Comparison of ENCODE assay signal across 8 cellular contexts in the genomic region with DNA sequence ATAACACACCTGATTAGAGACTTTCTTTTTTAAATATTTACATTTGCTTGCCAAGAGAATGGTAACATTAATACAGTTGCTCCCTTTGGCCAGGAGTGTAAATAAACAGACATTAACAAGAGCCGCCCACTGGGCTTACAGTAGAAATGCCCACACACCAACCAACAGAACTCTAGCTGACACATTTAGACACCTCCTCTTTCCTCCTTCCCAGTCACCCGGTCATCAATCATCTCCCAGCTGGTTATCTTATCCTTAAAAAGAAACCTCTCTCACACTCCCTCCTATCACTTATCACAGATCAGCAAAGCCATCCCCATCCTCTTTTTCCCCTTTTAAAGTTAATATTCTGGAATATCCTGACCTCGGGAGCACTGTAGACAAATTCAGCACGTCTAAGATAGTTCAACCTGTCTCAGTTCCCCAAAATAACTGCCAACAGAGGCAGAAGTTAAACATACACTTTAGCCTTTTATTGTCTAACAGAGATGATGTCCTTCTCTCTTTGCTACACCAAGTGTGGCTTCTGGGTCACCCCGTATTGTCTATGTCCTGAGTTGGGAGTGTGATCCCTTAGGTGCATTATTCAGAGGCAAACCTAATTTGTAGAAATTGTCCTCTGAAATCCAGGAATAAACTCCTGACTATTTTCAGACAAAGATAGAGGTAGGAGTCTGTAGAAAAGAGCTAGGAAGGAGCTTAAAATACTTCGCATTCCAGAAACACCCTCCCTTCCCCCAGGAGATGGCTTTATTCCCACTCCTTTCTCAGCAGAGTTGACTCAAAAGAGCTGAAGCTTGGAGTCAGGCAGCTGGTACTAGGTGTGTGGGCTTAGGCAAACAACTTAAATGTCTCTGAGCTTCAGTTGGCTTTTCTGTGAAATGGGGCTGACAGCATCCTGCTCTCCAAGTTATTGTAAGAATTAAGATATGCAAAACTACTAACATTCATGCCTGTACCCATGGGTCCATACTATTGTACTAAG. TPM values are rescaled to one million over a fixed set of nuclear protein-coding genes. Genes with fewer than 3 reads are reported as not detected.
A peak's percentile ranks its signal among the peaks of the same experiment; 100 is the strongest.
DNase-seq lines count a peak whose midpoint lies in the region; ATAC-seq, FAIRE-seq and TF ChIP-seq lines count a peak whose summit lies in the region.

No MANE protein-coding gene starts in this region.

- DNase-seq in AG08395 (ENCODE audit: low spot score), result peak; percentile 79
- peak; percentile 59 for DNase-seq in HTR-8/SVneo (ENCODE audit: insufficient read length, low spot score)
- DNase-seq in SW480 (ENCODE audit: low spot score), result peak; percentile 46
- no peak for DNase-seq in foreskin melanocyte
- DNase-seq in activated CD4-positive, alpha-beta T cell treated with anti-CD3 and anti-CD28 coated beads for 48 hours, result no peak
- DNase-seq in Peyer's patch, result no peak

- H3K27me3 ChIP-seq in iPS-18a (ENCODE audit: control insufficient read depth, insufficient read depth, low read length) (no peaks in the 10 kb centered on the region), Peyer's patch (no peaks in the 10 kb centered on the region)

- peak overlapping the region; percentile 54 for H3K9ac ChIP-seq in iPS-18a (ENCODE audit: low read length)

- no peak for ATAC-seq in HG02885 (IDR thresholded peaks at IDR 0.05; ENCODE audit: poor library complexity, unreplicated experiment)

- no peak for FAIRE-seq in HTR-8/SVneo (lab: Jason Lieb, UNC)

- TF ChIP-seq POLR2A in Peyer's patch (IDR thresholded peaks at IDR 0.05), result no peak

- H3K36me3 ChIP-seq in iPS-18a (ENCODE audit: control insufficient read depth, low read depth, low read length), result no peaks in the 10 kb centered on the region
- no peaks in the 10 kb centered on the region for H3K36me3 ChIP-seq in Peyer's patch

- TF ChIP-seq CTCF in Peyer's patch (IDR thresholded peaks at IDR 0.05), result no peak

- H3K27ac ChIP-seq in iPS-18a (ENCODE audit: low read length) (peak overlapping the region; percentile 77), Peyer's patch (no peak overlapping the region)

- H3K4me3 ChIP-seq in iPS-18a (ENCODE audit: low read length) (peak overlapping the region; percentile 46), Peyer's patch (no peak overlapping the region)

- peaks cover 50% of the 10 kb centered on the region for H3K4me1 ChIP-seq in iPS-18a (ENCODE audit: control insufficient read depth, low read depth, low read length)
- peaks cover 0 to 8% (median 0%) of the 10 kb centered on the region in 4 donors for H3K4me1 ChIP-seq in Peyer's patch

- H3K9me3 ChIP-seq in iPS-18a (ENCODE audit: control insufficient read depth, low read depth, low read length) (no peaks in the 10 kb centered on the region), Peyer's patch (no peaks in the 10 kb centered on the region)

RNA-seq across cellular contexts. Expression of a gene that starts 8.8 kb away (rescaled TPM):
- total RNA-seq in Peyer's patch, result 10 to 100 TPM in 3 of 4 donors, 1 to 10 TPM in 1; 9.9 to 28.4 (median 14.0) TPM

RNA-seq across cellular contexts. Expression of a gene that starts 9.6 kb away (rescaled TPM):
- 10 to 100 TPM; 13.7 to 52.0 (median 18.1) TPM for total RNA-seq in Peyer's patch

Comparison
In these comparisons a context has a peak if more than half of its experiments do, and no peak if none do; other contexts are left out.
1. DNase-seq: peak in AG08395 (single experiment), HTR-8/SVneo (single experiment) and SW480 (single experiment); none in foreskin melanocyte (single experiment), activated CD4-positive, alpha-beta T cell treated with anti-CD3 and anti-CD28 coated beads for 48 hours (single experiment) and Peyer's patch (0 of 3).